ENCODE assay signal across 8 cellular contexts in the genomic region with DNA sequence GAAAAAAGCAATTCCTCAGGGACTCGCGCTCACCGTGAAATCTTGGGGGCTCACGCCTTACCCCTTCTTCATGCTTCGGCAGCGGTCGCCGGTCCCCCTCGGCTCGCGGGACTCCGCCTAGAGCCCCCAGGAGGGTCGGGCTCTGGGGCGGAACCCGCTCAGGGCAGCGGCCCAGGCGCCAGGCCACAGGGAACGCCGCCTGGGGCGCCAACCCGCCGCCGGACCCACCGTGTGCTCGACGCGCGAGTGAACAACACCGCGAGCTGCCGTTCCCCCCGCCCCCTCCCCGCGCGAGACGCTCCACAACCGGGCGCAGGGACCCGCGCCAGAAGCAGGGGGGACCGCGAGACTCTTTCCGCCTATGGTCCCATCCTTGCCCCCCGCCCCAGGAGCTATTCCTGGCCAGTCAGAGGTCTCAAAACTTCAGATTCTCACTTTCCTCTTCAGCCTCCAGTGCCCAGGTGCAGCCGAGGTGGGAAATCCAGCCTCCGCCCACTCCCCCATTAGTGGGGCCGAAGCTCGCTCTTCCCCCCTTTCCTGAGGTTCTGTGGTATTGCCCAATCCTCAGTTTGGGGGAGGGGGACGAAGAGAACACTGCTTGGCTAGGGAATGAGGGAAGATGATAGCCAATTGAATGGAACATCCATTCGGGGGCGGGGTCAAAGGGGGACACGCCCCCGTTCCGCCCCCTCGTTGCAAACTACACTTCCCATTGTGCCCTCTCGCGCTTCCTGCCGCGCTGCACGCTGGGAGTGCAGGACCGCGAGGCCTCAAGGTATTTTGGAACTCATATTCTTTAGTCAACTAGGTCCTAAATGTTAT. TPM values are rescaled to one million over a fixed set of nuclear protein-coding genes. Genes with fewer than 3 reads are reported as not detected.
A peak's percentile ranks its signal among the peaks of the same experiment; 100 is the strongest.
DNase-seq lines count a peak whose midpoint lies in the region; ATAC-seq and TF ChIP-seq lines count a peak whose summit lies in the region.

A gene (minus strand): TSS at position 265 of the 822 bp plus-strand sequence. CDS start 52,069 bp downstream, outside the sequence.

- DNase-seq in AG04449 (ENCODE audit: low read depth, low spot score) (peak; percentile 94), NCI-H226 (peak; percentile 95), activated B cell treated with CpG ODN at 0.5 μM for 24 hours (peak; percentile 92), inferior parietal cortex (ENCODE audit: extremely low spot score) (peak; percentile 97), smooth muscle cell of the brain vasculature (ENCODE audit: low read depth, low spot score) (peak; percentile 98)
- peak; percentile 91 for DNase-seq in central memory CD4-positive, alpha-beta T cell

- intact Hi-C loops in activated B cell treated with CpG ODN at 0.5 μM for 24 hours (cut with micrococcal nuclease) = loop anchor here (1.0 to 5.0 kb wide), 10 partner anchors 27 to 1084 kb away; a partner anchor contains a TSS

- peak within 1 kb of the TSS; percentile 86 for H3K27ac Mint-ChIP-seq in activated B cell treated with CpG ODN at 0.5 μM for 24 hours

- POLR2A ChIA-PET in AG04449 (lab: Yijun Ruan, JAX) = interaction anchor here (0.6 to 0.9 kb wide), 2 partner anchors 153 to 492 kb away, joined by 3 to 4 read pairs; no protein-coding TSS in a partner anchor
- POLR2A ChIA-PET in activated B cell treated with CpG ODN at 0.5 μM for 24 hours (lab: Charles Lee) = interaction anchor here (0.7 to 4.6 kb wide), 12 partner anchors 10 to 1085 kb away, joined by 3 to 86 read pairs (median 4); a partner anchor contains a TSS

- H3K27me3 Mint-ChIP-seq in activated B cell treated with CpG ODN at 0.5 μM for 24 hours = no peaks in the 10 kb centered on the region

- H3K9me3 Mint-ChIP-seq in activated B cell treated with CpG ODN at 0.5 μM for 24 hours = no peaks in the 10 kb centered on the region

- CTCF ChIA-PET in AG04449 (lab: Yijun Ruan, JAX) = interaction anchor here (0.7 to 3.9 kb wide), 5 partner anchors 36 to 211 kb away, joined by 3 to 28 read pairs (median 4); no protein-coding TSS in a partner anchor
- CTCF ChIA-PET in activated B cell treated with CpG ODN at 0.5 μM for 24 hours (lab: Charles Lee) = interaction anchor here (0.6 to 4.8 kb wide), 9 partner anchors 9 to 210 kb away, joined by 3 to 45 read pairs (median 5); no protein-coding TSS in a partner anchor

- TF ChIP-seq CTCF in AG04449 (IDR thresholded peaks at IDR 0.05; ENCODE audit: insufficient read depth, low read length, missing control alignments) (no peak), activated B cell treated with CpG ODN at 0.5 μM for 24 hours (IDR thresholded peaks at IDR 0.05) (no peak)

- H3K4me3 Mint-ChIP-seq in activated B cell treated with CpG ODN at 0.5 μM for 24 hours = no peak within 1 kb of the TSS

- peaks cover 7% of the 10 kb centered on the region for H3K4me1 Mint-ChIP-seq in activated B cell treated with CpG ODN at 0.5 μM for 24 hours

- peak within 1 kb of the TSS; percentile 95 for H3K4me3 ChIP-seq in AG04449 (ENCODE audit: low read depth, low read length)

- H3K36me3 Mint-ChIP-seq in activated B cell treated with CpG ODN at 0.5 μM for 24 hours (ENCODE audit: low read depth) = peaks cover 2% of the 10 kb centered on the region

- ATAC-seq in GM18909 (IDR thresholded peaks at IDR 0.05; ENCODE audit: poor library complexity, unreplicated experiment) (peak; percentile 94), HG03196 (IDR thresholded peaks at IDR 0.05; ENCODE audit: unreplicated experiment) (peak; percentile 90), activated B cell treated with CpG ODN at 0.5 μM for 24 hours (ENCODE audit: low read depth) (peak; percentile 80)

RNA-seq across cellular contexts. Expression of the gene that starts here (rescaled TPM):
- total RNA-seq in activated B cell treated with CpG ODN at 0.5 μM for 24 hours = 5.1 and 6.2 TPM in 2 replicates

Comparison
In these comparisons a context has a peak if more than half of its experiments do, and no peak if none do; other contexts are left out.
1. Peak in every context shown above with its lines: DNase-seq, ATAC-seq and H3K4me3 ChIP-seq.